13 cellular contexts compared by ENCODE assay signal in genomic region chr21:16908087-16908486, GRCh38.
A peak's percentile ranks its signal among the peaks of the same experiment; 100 is the strongest.
DNase-seq lines count a peak whose midpoint lies in the region; ATAC-seq, FAIRE-seq and TF ChIP-seq lines count a peak whose summit lies in the region.
"Had no signal": no experiment of that assay in that cellular context is flagged by ENCODE, and none has a peak within 500 bp of the region (broad histone marks: within the 10 kb centered on the region; RNA-seq: fewer than 3 reads in every experiment).

No MANE protein-coding gene starts in this region.

- no peak overlapping the region for H3K9ac ChIP-seq in kidney (ENCODE audit: low read length in 2 of 2)

- H3K27me3 ChIP-seq in adrenal gland (no peaks in the 10 kb centered on the region), uterus (no peaks in the 10 kb centered on the region), Caco-2 (replicated peaks; ENCODE audit: control insufficient read depth, insufficient read depth, low read length) (no peaks in the 10 kb centered on the region), right cardiac atrium (ENCODE audit: control insufficient read depth, insufficient read depth) (no peaks in the 10 kb centered on the region)
- H3K27me3 ChIP-seq: testis had no signal

- TF ChIP-seq POLR2A in adrenal gland (IDR thresholded peaks at IDR 0.05) (no peak), uterus (IDR thresholded peaks at IDR 0.05) (no peak)

- H3K9me3 ChIP-seq in adrenal gland (replicated peaks in 1 of 3) (no peaks in the 10 kb centered on the region), kidney (ENCODE audit: control insufficient read depth in 1 of 2, low read length in 2 of 2) (no peaks in the 10 kb centered on the region), uterus (no peaks in the 10 kb centered on the region), Caco-2 (no peaks in the 10 kb centered on the region), right cardiac atrium (ENCODE audit: control insufficient read depth, low read length) (no peaks in the 10 kb centered on the region)
- H3K9me3 ChIP-seq: testis had no signal

- H3K4me1 ChIP-seq in adrenal gland (replicated peaks in 1 of 2) (peaks cover 14 to 18% of the 10 kb centered on the region in 2 donors), kidney (ENCODE audit: control insufficient read depth in 1 of 2, insufficient read depth in 1 of 2, low read depth in 1 of 2, low read length in 2 of 2) (no peaks in the 10 kb centered on the region), uterus (no peaks in the 10 kb centered on the region), Caco-2 (no peaks in the 10 kb centered on the region), right cardiac atrium (ENCODE audit: control insufficient read depth, insufficient read depth, low read length) (peaks cover 2% of the 10 kb centered on the region)

- intact Hi-C loops in adrenal gland (cut with DNase I) = no loop called here
- intact Hi-C loops in kidney (cut with DNase I) = no loop called here
- intact Hi-C loops in uterus (cut with DNase I; ENCODE audit: low total_unique reads) = no loop called here
- intact Hi-C loops in Caco-2 (cut with micrococcal nuclease; ENCODE audit: unreplicated experiment) = no loop called here
- intact Hi-C loops in right cardiac atrium (cut with DNase I) = no loop called here

- DNase-seq in NCI-H1417 (lab: John Stamatoyannopoulos, UW) = peak in 2 of 3 experiments; percentile 11 to 73
- DNase-seq in NCI-H1417 treated with DMSO at 0.1 percent for 48 hours (lab: John Stamatoyannopoulos, UW) = no peak
- peak in 4 of 7 donors; percentile 19 to 66 (median 57) for DNase-seq in adrenal gland
- no peak for DNase-seq in kidney
- peak; percentile 55 to 72 for DNase-seq in uterus
- no peak for DNase-seq in Caco-2
- no peak for DNase-seq in right cardiac atrium
- DNase-seq in C1 segment of cervical spinal cord (lab: John Stamatoyannopoulos, UW) = no peak
- DNase-seq: retina, testis had no signal

- H3K4me3 Mint-ChIP-seq in Caco-2 (ENCODE audit: unreplicated experiment) = no peak overlapping the region

- H3K36me3 ChIP-seq in adrenal gland (replicated peaks in 1 of 2) (no peaks in the 10 kb centered on the region), kidney (ENCODE audit: control insufficient read depth in 1 of 2, insufficient read depth in 2 of 2, low read length in 2 of 2) (no peaks in the 10 kb centered on the region), uterus (no peaks in the 10 kb centered on the region), Caco-2 (ENCODE audit: control insufficient read depth, insufficient read depth, low read length) (no peaks in the 10 kb centered on the region)

- CTCF ChIA-PET in Caco-2 (lab: Charles Lee) = no interaction called here

- BruUV-seq in Caco-2 (replicated peaks; lab: Mats Ljungman, UMichigan) = no TSS peak

- POLR2A ChIA-PET in Caco-2 (lab: Charles Lee) = no interaction called here

- H3K27ac ChIP-seq in adrenal gland (no peak overlapping the region), kidney (ENCODE audit: low read depth in 2 of 2, low read length in 2 of 2) (no peak overlapping the region), uterus (peak overlapping the region in 1 of 2 donors; percentile 56), right cardiac atrium (ENCODE audit: low read length) (no peak overlapping the region)
- H3K27ac ChIP-seq: 22Rv1, testis, VCaP had no signal

- no peak overlapping the region for H3K27ac Mint-ChIP-seq in Caco-2 (ENCODE audit: unreplicated experiment)

- peaks cover 3% of the 10 kb centered on the region for H3K27me3 Mint-ChIP-seq in Caco-2 (ENCODE audit: insufficient read depth, unreplicated experiment)

- H3K4me1 Mint-ChIP-seq in Caco-2 (ENCODE audit: low read depth, unreplicated experiment) = no peaks in the 10 kb centered on the region

- no peaks in the 10 kb centered on the region for H3K9me3 Mint-ChIP-seq in Caco-2 (ENCODE audit: unreplicated experiment)

- TF ChIP-seq CTCF in adrenal gland (IDR thresholded peaks at IDR 0.05) (no peak), kidney (IDR thresholded peaks at IDR 0.05; ENCODE audit: borderline replicate concordance, extremely low read depth, insufficient read depth) (no peak), uterus (IDR thresholded peaks at IDR 0.05) (no peak), Caco-2 (IDR thresholded peaks at IDR 0.05; ENCODE audit: insufficient read depth in 1 of 2, low read depth in 1 of 2, low read length in 1 of 2, severe bottlenecking in 1 of 2, unreplicated experiment in 1 of 2) (no peak)

- ATAC-seq in right cardiac atrium = no peak

- H3K36me3 Mint-ChIP-seq in Caco-2 (ENCODE audit: insufficient read depth, unreplicated experiment) = no peaks in the 10 kb centered on the region

- peak; percentile 44 for FAIRE-seq in kidney (lab: Jason Lieb, UNC)
- FAIRE-seq: G401.6 had no signal

- no peak overlapping the region for H3K4me3 ChIP-seq in adrenal gland
- H3K4me3 ChIP-seq in kidney (ENCODE audit: low read length in 2 of 2) = no peak overlapping the region
- no peak overlapping the region for H3K4me3 ChIP-seq in uterus
- H3K4me3 ChIP-seq in Caco-2 (ENCODE audit: low read depth, low read length) = no peak overlapping the region
- H3K4me3 ChIP-seq in right cardiac atrium (ENCODE audit: low read length) = no peak overlapping the region
- H3K4me3 ChIP-seq: testis had no signal

- WGBS in adrenal gland, 4 donors = 68 to 91% (median 86%) methylated on average over 1 of the region's 1 CpG
- WGBS in right cardiac atrium = 93% methylated on average over 1 of the region's 1 CpG

Comparison
In these comparisons a context has a peak if more than half of its experiments do, and no peak if none do; other contexts are left out.
1. DNase-seq: peak in NCI-H1417 (2 of 3), adrenal gland (4 of 7) and uterus (2 of 2); none in NCI-H1417 treated with DMSO at 0.1 percent for 48 hours (single experiment), kidney (single experiment), Caco-2 (0 of 2), right cardiac atrium (0 of 3) and C1 segment of cervical spinal cord (0 of 14).